22 cellular contexts compared by ENCODE assay signal in the genomic region with DNA sequence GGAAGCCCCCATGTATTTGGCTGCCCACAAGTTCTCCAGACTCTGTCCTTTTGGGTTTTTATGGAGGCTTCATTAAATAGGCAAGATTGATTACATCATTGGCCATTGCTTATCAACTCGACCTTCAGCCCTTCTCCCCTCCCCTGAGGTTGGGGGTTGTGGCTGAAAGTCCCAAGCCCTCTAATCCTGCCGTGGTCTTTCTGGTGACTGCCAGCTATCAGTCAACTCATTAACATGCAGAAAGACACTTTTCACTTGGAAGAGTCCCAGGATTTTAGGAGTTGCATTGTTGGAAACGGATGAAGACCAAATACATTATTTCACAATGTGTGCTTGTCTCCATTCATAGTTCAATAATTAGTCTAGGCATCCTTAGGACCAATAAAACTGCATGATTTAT. TPM values are rescaled to one million over a fixed set of nuclear protein-coding genes. Genes with fewer than 3 reads are reported as not detected.
DNase-seq lines count a peak whose midpoint lies in the region; ATAC-seq and TF ChIP-seq lines count a peak whose summit lies in the region.
"Had no signal": no experiment of that assay in that cellular context is flagged by ENCODE, and none has a peak within 500 bp of the region (broad histone marks: within the 10 kb centered on the region; RNA-seq: fewer than 3 reads in every experiment).

No MANE protein-coding gene starts in this region.

- POLR2A ChIA-PET in T-cell (lab: Charles Lee): interaction anchor here (0.7 to 1.1 kb wide), 2 partner anchors 10 to 619 kb away, joined by 3 to 4 read pairs; no protein-coding TSS in a partner anchor

- no peak for ATAC-seq in T-cell (replicated peaks in 1 of 4)

- peaks cover 28 to 44% (median 42%) of the 10 kb centered on the region in 3 donors for H3K4me1 Mint-ChIP-seq in T-cell

- H3K27me3 Mint-ChIP-seq in T-cell: no peaks in the 10 kb centered on the region

- no peaks in the 10 kb centered on the region for H3K9me3 Mint-ChIP-seq in T-cell

- H3K27ac ChIP-seq in right atrium auricular region: peak overlapping the region; percentile 32
- H3K27ac ChIP-seq: SJSA1 had no signal

- H3K4me3 Mint-ChIP-seq in T-cell: no peak overlapping the region

- CTCF ChIA-PET in T-cell (lab: Charles Lee): no interaction called here

- no peak overlapping the region for H3K27ac Mint-ChIP-seq in T-cell

- intact Hi-C loops in cardiac septum (cut with DNase I): no loop called here

- H3K27me3 ChIP-seq in right atrium auricular region: no peaks in the 10 kb centered on the region
- H3K27me3 ChIP-seq: BE2C, SJSA1 had no signal

- H3K4me1 ChIP-seq in right atrium auricular region: peaks cover 0 to 26% of the 10 kb centered on the region in 2 donors
- H3K4me1 ChIP-seq: SJSA1 had no signal

- peaks cover 66% of the 10 kb centered on the region for H3K36me3 ChIP-seq in right atrium auricular region

- no peak for DNase-seq in right atrium auricular region (ENCODE audit: low spot score)
- no peak for DNase-seq in cardiac septum (ENCODE audit: low spot score)
- DNase-seq in globus pallidus (ENCODE audit: low spot score): peak; percentile 61
- DNase-seq in pons (ENCODE audit: low spot score): peak; percentile 73
- DNase-seq in superior temporal gyrus (ENCODE audit: extremely low spot score): peak; percentile 67
- DNase-seq in T-cell: no peak
- no peak for DNase-seq in activated T-cell treated with anti-CD3 and anti-CD28 coated beads, Interleukin-2, amount 50 U/mL, for 48 hours
- DNase-seq in NCI-H146 treated with DMSO at 0.1 percent for 48 hours (lab: John Stamatoyannopoulos, UW; ENCODE audit: unreplicated experiment): no peak
- DNase-seq: BE2C, DMS53, EL, GF-D8, Karpas-422, NCI-H1436 treated with DMSO at 0.1 percent for 48 hours, NCI-H2029 treated with DMSO at 0.1 percent for 48 hours, NCI-H2171, NCI-H345, NCI-H524, NCI-H82 had no signal

- TF ChIP-seq CTCF in right atrium auricular region (IDR thresholded peaks at IDR 0.05): no peak

- H3K36me3 Mint-ChIP-seq in T-cell: peaks cover 76% of the 10 kb centered on the region

- H3K4me3 ChIP-seq in right atrium auricular region: no peak overlapping the region
- H3K4me3 ChIP-seq: SJSA1 had no signal

- no peaks in the 10 kb centered on the region for H3K9me3 ChIP-seq in right atrium auricular region
- H3K9me3 ChIP-seq: BE2C, SJSA1 had no signal

RNA-seq across cellular contexts. Expression of gene CDC5L, which starts 9.5 kb away (rescaled TPM):
- total RNA-seq in right atrium auricular region: 10 to 100 TPM; 16.4 to 16.5 TPM
- total RNA-seq in cardiac septum: 20.7 TPM
- 10 to 100 TPM; 16.9 to 18.8 (median 17.9) TPM for total RNA-seq in T-cell

RNA-seq across cellular contexts. Expression of gene SPATS1, which starts 54.5 kb away (rescaled TPM):
- total RNA-seq in right atrium auricular region (not detected), cardiac septum (not detected), T-cell (not detected)
- total RNA-seq: H4, MCF 10A, SJSA1 had no signal

Comparison
In these comparisons a context has a peak if more than half of its experiments do, and no peak if none do; other contexts are left out.
1. DNase-seq: peak in globus pallidus (single experiment), pons (single experiment) and superior temporal gyrus (single experiment); none in right atrium auricular region (single experiment), cardiac septum (single experiment), T-cell (0 of 34), activated T-cell treated with anti-CD3 and anti-CD28 coated beads, Interleukin-2, amount 50 U/mL, for 48 hours (0 of 2) and NCI-H146 treated with DMSO at 0.1 percent for 48 hours (single experiment).